1 cellular context compared by ENCODE assay signal in the genomic region with DNA sequence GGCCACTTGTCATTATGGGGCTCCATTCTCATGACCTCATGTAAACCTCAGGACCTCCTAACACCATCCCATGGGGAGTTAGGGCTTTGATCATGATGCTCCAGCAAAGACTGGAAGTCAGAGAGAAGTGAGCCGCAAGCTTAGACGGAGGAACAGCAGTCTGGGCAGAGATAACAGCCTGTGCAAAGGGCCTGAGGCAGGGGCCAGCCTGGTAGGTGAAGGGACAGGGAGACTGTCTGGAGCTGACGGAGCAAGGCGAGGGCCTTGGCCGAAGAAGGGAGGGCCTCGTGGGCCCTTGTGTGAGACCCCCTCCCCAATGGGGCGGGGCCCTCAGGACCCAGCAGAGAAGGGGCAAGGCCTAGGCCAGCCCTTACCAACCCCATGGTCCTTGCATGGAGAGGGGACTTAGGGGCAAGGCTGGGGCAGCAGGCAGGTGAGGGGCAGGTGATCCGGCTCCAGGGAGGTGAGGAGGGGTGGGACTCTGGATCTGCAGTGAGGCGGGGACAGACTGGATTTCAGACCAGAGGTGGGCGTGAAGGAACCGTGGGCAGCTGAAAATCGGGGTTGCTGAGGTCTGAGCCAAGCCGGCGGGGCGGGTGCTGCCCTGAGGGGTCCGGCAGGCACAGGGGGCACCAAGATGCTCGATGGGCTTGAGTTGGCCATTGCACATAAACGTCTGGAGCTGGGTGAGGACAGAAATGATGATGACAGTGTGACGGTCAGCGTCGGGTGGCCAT.
TF ChIP-seq lines count a peak whose summit lies in the region.

No MANE protein-coding gene starts in this region.

TF ChIP-seq in K562, 482 proteins besides CTCF, POLR2A, EP300 and RAD21:
- TF ChIP-seq BCOR (IDR thresholded peaks at IDR 0.05) (peak; percentile 71), HMBOX1 (IDR thresholded peaks at IDR 0.05) (no peak), PTBP1 (IDR thresholded peaks at IDR 0.05; ENCODE audit: low read depth, low read length) (0 out of 2 replicates have a peak, but pooled peaks have one; percentile 53), POLR2G (IDR thresholded peaks at IDR 0.05; ENCODE audit: low read depth, low read length) (peak; percentile 12; the same call in 1 of the 2 replicates), CBX1 (IDR thresholded peaks at IDR 0.05; ENCODE audit: low read depth) (no peak), RNF219 (CRISPR knock-in tag; IDR thresholded peaks at IDR 0.05) (no peak), SMARCA5 (IDR thresholded peaks at IDR 0.05) (0 out of 2 replicates have a peak, but pooled peaks have one; percentile 29)
- TF ChIP-seq, protein P1, sequence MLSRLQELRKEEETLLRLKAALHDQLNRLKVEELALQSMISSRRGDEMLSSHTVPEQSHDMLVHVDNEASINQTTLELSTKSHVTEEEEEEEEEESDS (CRISPR knock-in tag; IDR thresholded peaks at IDR 0.05) = no peak
